9 cellular contexts compared by ENCODE assay signal in the genomic region with DNA sequence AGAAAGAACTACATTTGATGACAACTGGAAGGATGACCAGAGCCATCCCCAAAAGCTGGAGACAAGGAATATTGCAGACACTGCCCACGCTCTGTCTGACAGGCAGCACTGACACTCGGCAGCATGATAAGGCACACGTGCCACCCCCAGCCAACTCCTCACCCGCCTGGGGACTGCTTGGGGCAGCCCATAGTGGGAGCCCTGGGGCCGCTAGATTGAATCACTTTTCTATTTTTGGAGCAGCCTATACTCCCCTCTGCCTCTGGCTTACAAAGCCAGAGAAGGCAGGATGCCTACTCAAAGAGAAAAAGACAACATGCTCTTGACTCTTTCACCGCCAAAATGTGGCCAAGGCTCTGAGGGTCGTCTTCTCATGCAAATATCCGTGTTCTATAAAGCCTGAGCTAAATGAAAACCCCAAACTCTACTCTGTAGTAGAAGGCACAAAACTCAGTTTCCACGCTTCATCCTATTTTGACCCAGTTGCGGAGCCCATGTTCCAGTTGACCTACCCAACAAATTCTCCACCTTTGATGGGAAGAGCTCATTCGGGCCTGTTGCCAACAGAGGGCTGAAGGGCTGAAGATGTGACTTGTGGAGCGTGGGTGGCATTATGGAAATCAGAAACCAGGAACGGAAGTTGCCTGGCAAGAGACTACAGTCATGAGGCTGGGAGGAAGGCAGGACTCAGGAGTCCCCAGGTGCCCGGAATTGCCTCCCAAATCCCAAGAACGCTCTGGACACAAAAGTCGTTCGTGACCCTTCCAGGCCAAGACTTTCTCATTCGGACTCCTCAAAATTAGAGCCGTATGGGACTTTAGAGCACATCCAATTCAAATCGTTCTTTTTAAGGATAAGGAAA. TPM values are rescaled to one million over a fixed set of nuclear protein-coding genes. Genes with fewer than 3 reads are reported as not detected.
DNase-seq lines count a peak whose midpoint lies in the region; ATAC-seq lines count a peak whose summit lies in the region.
"Had no signal": no experiment of that assay in that cellular context is flagged by ENCODE, and none has a peak within 500 bp of the region (broad histone marks: within the 10 kb centered on the region; RNA-seq: fewer than 3 reads in every experiment).

No MANE protein-coding gene starts in this region.

- no peaks in the 10 kb centered on the region for H3K27me3 ChIP-seq in CD4-positive, alpha-beta memory T cell (ENCODE audit: insufficient read depth, low read length)

- no peaks in the 10 kb centered on the region for H3K27me3 Mint-ChIP-seq in CD4-positive, alpha-beta memory T cell

- ATAC-seq in GM21360 (IDR thresholded peaks at IDR 0.05; ENCODE audit: unreplicated experiment): peak; percentile 45

- peak overlapping the region; percentile 83 to 93 for H3K4me3 ChIP-seq in CD4-positive, alpha-beta memory T cell (ENCODE audit: low read length in 2 of 2)

- H3K4me1 ChIP-seq in CD4-positive, alpha-beta memory T cell (ENCODE audit: insufficient read depth, low read length): peaks cover 38% of the 10 kb centered on the region

- peak overlapping the region; percentile 90 to 99 (median 96) for H3K4me3 Mint-ChIP-seq in CD4-positive, alpha-beta memory T cell

- intact Hi-C loops in CD4-positive, alpha-beta memory T cell (cut with micrococcal nuclease): loop anchor here (1.0 to 2.0 kb wide), 5 partner anchors 57 to 486 kb away; partner anchors contain the start of genes CCT3, LAMTOR2, PMF1 and PRCC
- intact Hi-C loops in posterior vena cava (cut with DNase I): no loop called here

- DNase-seq in CD4-positive, alpha-beta memory T cell: peak in 4 of 5 donors; percentile 6 to 63 (median 20)
- DNase-seq in NCI-H1694 (lab: John Stamatoyannopoulos, UW): peak; percentile 14
- DNase-seq in activated T-cell treated with anti-CD3 and anti-CD28 coated beads for 4 hours: peak; percentile 35
- DNase-seq in foreskin melanocyte: peak; percentile 64
- peak; percentile 76 for DNase-seq in posterior vena cava (ENCODE audit: low spot score)
- DNase-seq in NCI-H774 (lab: John Stamatoyannopoulos, UW): no peak
- no peak for DNase-seq in DMS153 treated with DMSO at 0.1 percent for 48 hours (lab: John Stamatoyannopoulos, UW; ENCODE audit: unreplicated experiment)

- peaks cover 26 to 51% (median 36%) of the 10 kb centered on the region in 4 donors for H3K4me1 Mint-ChIP-seq in CD4-positive, alpha-beta memory T cell

- no peaks in the 10 kb centered on the region for H3K9me3 ChIP-seq in CD4-positive, alpha-beta memory T cell (ENCODE audit: control insufficient read depth in 1 of 2, low read length in 2 of 2)

- H3K27ac ChIP-seq in CD4-positive, alpha-beta memory T cell (ENCODE audit: low read depth, low read length): peak overlapping the region; percentile 80

- CTCF ChIA-PET in CD4-positive, alpha-beta memory T cell (lab: Charles Lee; ENCODE audit: partially characterized antibody): interaction anchor here (1.0 to 1.7 kb wide), 5 partner anchors 8 to 75 kb away, joined by 3 to 5 read pairs (median 4); partner anchors contain the start of gene PMF1

- H3K27ac Mint-ChIP-seq in CD4-positive, alpha-beta memory T cell: peak overlapping the region; percentile 90 to 99 (median 96)

- peaks cover 20 to 44% of the 10 kb centered on the region in 2 donors for H3K36me3 Mint-ChIP-seq in CD4-positive, alpha-beta memory T cell

- peaks cover 26% of the 10 kb centered on the region for H3K36me3 ChIP-seq in CD4-positive, alpha-beta memory T cell (ENCODE audit: insufficient read depth, low read length)

- H3K9me3 Mint-ChIP-seq in CD4-positive, alpha-beta memory T cell: peaks cover 0 to 1% (median 0%) of the 10 kb centered on the region in 8 donors

- POLR2A ChIA-PET in CD4-positive, alpha-beta memory T cell (lab: Charles Lee; ENCODE audit: partially characterized antibody): interaction anchor here (0.6 to 4.1 kb wide), 15 partner anchors 9 to 425 kb away, joined by 3 to 50 read pairs (median 6); partner anchors contain the start of genes CCT3, GLMP, PMF1 and TSACC

RNA-seq across cellular contexts. Expression of gene SMG5, which starts 1.1 kb away (rescaled TPM):
- 10 to 100 TPM; 69.8 to 71.6 TPM for total RNA-seq in CD4-positive, alpha-beta memory T cell
- 10 to 100 TPM in 1 of 2 donors, 1 to 10 TPM in 1; 6.1 to 25.6 TPM for polyA plus RNA-seq in CD4-positive, alpha-beta memory T cell
- total RNA-seq in posterior vena cava: 10 to 100 TPM; 44.0 to 50.9 TPM

RNA-seq across cellular contexts. Expression of gene TMEM79, which starts 2.6 kb away (rescaled TPM):
- total RNA-seq in CD4-positive, alpha-beta memory T cell: 10 to 100 TPM; 14.7 to 16.8 TPM
- polyA plus RNA-seq in CD4-positive, alpha-beta memory T cell: 1 to 10 TPM in 1 of 2 donors, under 1 TPM in 1; 0.93 to 7.3 TPM
- total RNA-seq in posterior vena cava: 1 to 10 TPM; 1.6 to 2.7 TPM

RNA-seq across cellular contexts. Expression of gene GLMP, which starts 14.0 kb away (rescaled TPM):
- total RNA-seq in CD4-positive, alpha-beta memory T cell: 10 to 100 TPM; 22.1 to 28.4 TPM
- polyA plus RNA-seq in CD4-positive, alpha-beta memory T cell: 10 to 100 TPM; 21.3 to 23.5 TPM
- 10 to 100 TPM; 34.2 to 51.5 TPM for total RNA-seq in posterior vena cava

RNA-seq across cellular contexts. Expression of gene VHLL, which starts 17.6 kb away (rescaled TPM):
- total RNA-seq in CD4-positive, alpha-beta memory T cell: under 1 TPM; 0.52 to 0.53 TPM
- polyA plus RNA-seq in CD4-positive, alpha-beta memory T cell: not detected
- not detected for total RNA-seq in posterior vena cava
- total RNA-seq: activated CD8-positive, alpha-beta memory T cell treated with anti-CD3 and anti-CD28 coated beads for 36 hours had no signal

RNA-seq across cellular contexts. Expression of gene PAQR6, which starts 33.7 kb away (rescaled TPM):
- 1 to 10 TPM; 1.7 to 1.9 TPM for total RNA-seq in CD4-positive, alpha-beta memory T cell
- under 1 TPM; 0.11 to 0.22 TPM for polyA plus RNA-seq in CD4-positive, alpha-beta memory T cell
- total RNA-seq in posterior vena cava: 1 to 10 TPM in 1 of 2 donors, under 1 TPM in 1; 0.43 to 1.9 TPM

Comparison
In these comparisons a context has a peak if more than half of its experiments do, and no peak if none do; other contexts are left out.
1. DNase-seq: peak in CD4-positive, alpha-beta memory T cell (4 of 5), NCI-H1694 (single experiment), activated T-cell treated with anti-CD3 and anti-CD28 coated beads for 4 hours (single experiment), foreskin melanocyte (single experiment) and posterior vena cava (single experiment); none in NCI-H774 (single experiment) and DMS153 treated with DMSO at 0.1 percent for 48 hours (single experiment).
2. RNA of gene TMEM79, which starts 2.6 kb away (total RNA-seq): 14.7 to 16.8 TPM in CD4-positive, alpha-beta memory T cell; 1.6 to 2.7 TPM in posterior vena cava; every median in the first group is over 4 times any median in the second.